In the genomic region with DNA sequence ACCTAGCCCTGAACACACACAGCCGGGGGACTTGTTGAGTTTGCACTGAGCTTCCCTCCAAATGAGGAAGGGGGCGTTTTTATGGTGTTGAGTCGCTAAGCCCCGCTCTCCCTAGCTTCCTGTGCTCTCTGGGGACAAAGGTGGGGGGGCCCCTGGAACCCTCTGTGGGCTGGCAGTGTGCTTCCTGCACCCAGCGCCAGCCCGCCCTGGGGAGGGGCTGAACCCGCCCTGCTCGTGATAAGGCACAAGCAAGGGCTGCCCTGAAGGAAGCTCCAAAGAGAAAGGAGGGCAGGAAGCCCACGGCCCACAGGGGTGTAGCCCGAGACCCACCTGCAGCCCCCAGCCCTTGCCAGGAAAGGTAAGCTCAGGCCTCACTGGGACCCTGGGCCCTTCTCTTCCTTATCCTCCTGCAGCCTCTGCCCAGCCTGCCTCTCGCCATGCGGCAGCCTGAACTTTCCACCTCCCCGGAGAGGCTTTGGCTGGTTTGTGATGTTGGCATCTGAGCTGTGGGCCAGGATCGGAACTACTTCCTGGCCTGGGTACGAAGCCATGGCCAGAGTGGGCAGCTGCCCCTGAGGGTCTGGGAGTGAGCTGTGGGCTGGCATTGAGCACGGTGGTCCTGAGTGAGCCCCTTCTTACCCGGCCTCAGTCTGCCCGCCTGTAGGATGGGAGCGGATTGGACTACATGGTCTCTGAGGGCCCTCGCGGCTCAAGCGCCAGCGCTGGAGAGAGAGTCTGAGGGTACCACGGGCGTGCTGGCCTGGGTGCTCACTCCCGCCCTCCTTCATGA, we compare ENCODE assay signal across 9 cellular contexts. TPM values are rescaled to one million over a fixed set of nuclear protein-coding genes. Genes with fewer than 3 reads are reported as not detected.
A peak's percentile ranks its signal among the peaks of the same experiment; 100 is the strongest.
DNase-seq lines count a peak whose midpoint lies in the region; ATAC-seq and TF ChIP-seq lines count a peak whose summit lies in the region.
"Had no signal": no experiment of that assay in that cellular context is flagged by ENCODE, and none has a peak within 500 bp of the region (broad histone marks: within the 10 kb centered on the region; RNA-seq: fewer than 3 reads in every experiment).

A gene (plus strand): TSS at position 265 of the 790 bp plus-strand sequence. CDS start 644 bp downstream, outside the sequence.

- intact Hi-C loops in psoas muscle (cut with DNase I) = loop anchor here in 1 of 2 donors (5.0 kb wide), 1 partner anchor 96 kb away; a partner anchor contains a TSS

- H3K4me3 ChIP-seq in psoas muscle = peak within 1 kb of the TSS; percentile 58

- peaks cover 55% of the 10 kb centered on the region for H3K4me1 Mint-ChIP-seq in activated CD4-positive, alpha-beta memory T cell treated with anti-CD3 and anti-CD28 coated beads, Interleukin-2, amount 10 ng/mL, durations not matched to agents 7 days and 5 days

- H3K4me1 ChIP-seq in psoas muscle = peaks cover 11% of the 10 kb centered on the region

- H3K27ac Mint-ChIP-seq in activated CD4-positive, alpha-beta memory T cell treated with anti-CD3 and anti-CD28 coated beads, Interleukin-2, amount 10 ng/mL, durations not matched to agents 7 days and 5 days = peak within 1 kb of the TSS; percentile 96

- peak within 1 kb of the TSS; percentile 86 for H3K4me3 Mint-ChIP-seq in activated CD4-positive, alpha-beta memory T cell treated with anti-CD3 and anti-CD28 coated beads, Interleukin-2, amount 10 ng/mL, durations not matched to agents 7 days and 5 days

- no peaks in the 10 kb centered on the region for H3K9me3 ChIP-seq in psoas muscle

- POLR2A ChIA-PET in activated CD4-positive, alpha-beta memory T cell treated with anti-CD3 and anti-CD28 coated beads, Interleukin-2, amount 10 ng/mL, durations not matched to agents 7 days and 5 days (lab: Charles Lee) = interaction anchor here (0.6 to 11.9 kb wide), 28 partner anchors 14 to 1325 kb away, joined by 3 to 275 read pairs (median 8); a partner anchor contains a TSS

- DNase-seq in GM10266 (ENCODE audit: extremely low spot score) = peak; percentile 69
- peak; percentile 92 for DNase-seq in KBM-7
- DNase-seq in activated CD4-positive, alpha-beta memory T cell treated with anti-CD3 and anti-CD28 coated beads, Interleukin-2, amount 10 ng/mL, durations not matched to agents 7 days and 5 days = peak; percentile 86
- DNase-seq in erythroblast (lab: John Stamatoyannopoulos, UW) = peak; percentile 83 to 86
- peak; percentile 67 to 77 for DNase-seq in psoas muscle
- no peak for DNase-seq in T1000 (lab: John Stamatoyannopoulos, UW)
- DNase-seq in HuH-7.5 (ENCODE audit: low spot score) = no peak
- no peak for DNase-seq in pons (ENCODE audit: low spot score)

- peak within 1 kb of the TSS; percentile 71 for H3K27ac ChIP-seq in psoas muscle

- peak; percentile 81 for TF ChIP-seq POLR2A in erythroblast (IDR thresholded peaks at IDR 0.05; ENCODE audit: low read length)

- CTCF ChIA-PET in activated CD4-positive, alpha-beta memory T cell treated with anti-CD3 and anti-CD28 coated beads, Interleukin-2, amount 10 ng/mL, durations not matched to agents 7 days and 5 days (lab: Charles Lee) = interaction anchor here (0.6 to 7.0 kb wide), 18 partner anchors 9 to 150 kb away, joined by 3 to 154 read pairs (median 6); a partner anchor contains a TSS

- TF ChIP-seq CTCF in GM10266 (IDR thresholded peaks at IDR 0.05; ENCODE audit: control insufficient read depth, insufficient read depth, low read depth, missing control alignments) = no peak
- no peak for TF ChIP-seq CTCF in psoas muscle (IDR thresholded peaks at IDR 0.05)

- in situ Hi-C loops in KBM-7 (cut with MboI; ENCODE audit: low pct_unique_long_range_greater_than_20kb, low sequenced_read_pairs) = no loop called here

- H3K36me3 Mint-ChIP-seq in activated CD4-positive, alpha-beta memory T cell treated with anti-CD3 and anti-CD28 coated beads, Interleukin-2, amount 10 ng/mL, durations not matched to agents 7 days and 5 days (ENCODE audit: low read depth) = peaks cover 80% of the 10 kb centered on the region

- ATAC-seq in psoas muscle = no peak
- ATAC-seq: HCT116 had no signal

- H3K27me3 Mint-ChIP-seq in activated CD4-positive, alpha-beta memory T cell treated with anti-CD3 and anti-CD28 coated beads, Interleukin-2, amount 10 ng/mL, durations not matched to agents 7 days and 5 days = no peaks in the 10 kb centered on the region

- WGBS in psoas muscle, 3 donors = 55 to 69% (median 61%) methylated on average over 21 to 26 of the region's 26 CpGs

- H3K27me3 ChIP-seq in psoas muscle (ENCODE audit: insufficient read depth in 3 of 3, low read length in 2 of 3) = no peaks in the 10 kb centered on the region

- no peaks in the 10 kb centered on the region for H3K9me3 Mint-ChIP-seq in activated CD4-positive, alpha-beta memory T cell treated with anti-CD3 and anti-CD28 coated beads, Interleukin-2, amount 10 ng/mL, durations not matched to agents 7 days and 5 days

- peaks cover 7 to 56% of the 10 kb centered on the region in 2 donors for H3K36me3 ChIP-seq in psoas muscle (ENCODE audit: insufficient read depth in 1 of 2, low read depth in 1 of 2)

RNA-seq across cellular contexts. Expression of the gene that starts here (rescaled TPM):
- total RNA-seq in activated CD4-positive, alpha-beta memory T cell treated with anti-CD3 and anti-CD28 coated beads, Interleukin-2, amount 10 ng/mL, durations not matched to agents 7 days and 5 days = 100 to 1,000 TPM; 195 to 199 TPM
- total RNA-seq in psoas muscle = 10 to 100 TPM in 1 of 4 donors, 1 to 10 TPM in 3; 6.7 to 11.7 (median 8.4) TPM
- 1 to 10 TPM; 2.5 to 4.3 (median 3.0) TPM for polyA plus RNA-seq in psoas muscle

Comparison
In these comparisons a context has a peak if more than half of its experiments do, and no peak if none do; other contexts are left out.
1. RNA of the gene that starts here (total RNA-seq): 195 to 199 TPM in activated CD4-positive, alpha-beta memory T cell treated with anti-CD3 and anti-CD28 coated beads, Interleukin-2, amount 10 ng/mL, durations not matched to agents 7 days and 5 days; 6.7 to 11.7 TPM in psoas muscle; every median in the first group is over 10 times any median in the second.
2. DNase-seq: peak in GM10266 (single experiment), KBM-7 (single experiment), activated CD4-positive, alpha-beta memory T cell treated with anti-CD3 and anti-CD28 coated beads, Interleukin-2, amount 10 ng/mL, durations not matched to agents 7 days and 5 days (single experiment), erythroblast (2 of 2) and psoas muscle (2 of 2); none in T1000 (single experiment), HuH-7.5 (single experiment) and pons (single experiment).